Comparison of ENCODE assay signal across 20 cellular contexts in the genomic region with DNA sequence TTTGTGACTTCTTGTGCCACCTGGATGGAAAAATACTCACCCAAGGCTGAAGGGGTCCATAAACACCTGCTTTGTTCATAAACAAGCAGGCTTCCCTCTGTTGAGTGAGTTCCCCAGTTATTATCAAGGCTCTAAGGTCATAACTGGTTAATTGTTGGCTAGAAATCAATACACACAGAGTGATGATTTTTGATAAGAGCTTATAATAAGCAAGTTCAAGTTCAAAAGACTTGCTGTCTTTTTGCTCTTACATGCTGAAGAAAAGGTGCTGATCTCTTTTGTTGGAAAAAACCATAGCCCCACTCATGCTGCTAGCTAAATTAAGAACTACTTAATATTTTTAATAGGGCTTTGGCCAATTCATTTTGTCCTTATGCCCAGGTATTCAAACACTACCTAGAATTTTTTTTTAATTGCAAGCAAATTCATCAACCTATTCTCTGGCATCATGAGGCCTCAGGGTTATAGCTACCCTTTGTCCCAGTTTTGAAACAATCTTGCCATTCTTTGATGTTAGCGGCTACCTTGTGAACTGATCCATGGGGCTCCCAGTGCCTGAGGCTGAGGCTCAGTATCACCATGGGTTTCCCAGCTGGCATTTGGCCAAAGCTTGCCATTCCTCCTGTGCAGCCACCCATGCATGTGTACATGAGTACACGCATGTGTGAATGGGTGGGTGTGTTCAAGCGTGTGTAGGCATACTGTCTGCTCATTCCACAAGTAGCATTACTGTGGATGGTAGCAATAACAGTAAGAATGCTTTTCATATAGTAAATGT.
DNase-seq lines count a peak whose midpoint lies in the region; ATAC-seq, FAIRE-seq and TF ChIP-seq lines count a peak whose summit lies in the region.
"Had no signal": no experiment of that assay in that cellular context is flagged by ENCODE, and none has a peak within 500 bp of the region (broad histone marks: within the 10 kb centered on the region; RNA-seq: fewer than 3 reads in every experiment).

No MANE protein-coding gene starts in this region.

- ATAC-seq in HG02642 (IDR thresholded peaks at IDR 0.05; ENCODE audit: poor library complexity, unreplicated experiment) (no peak), natural killer cell (no peak)
- ATAC-seq: activated CD4-positive, CD25-positive, alpha-beta regulatory T cell treated with anti-CD3 and anti-CD28 coated beads, Interleukin-2, amount 50 U/mL, for 24 hours; activated T-cell treated with anti-CD3 and anti-CD28 coated beads, Interleukin-2, amount 50 U/mL, for 72 hours; stimulated activated naive CD8-positive, alpha-beta T cell treated with anti-CD3 and anti-CD28 coated beads, Interleukin-15, amount 100 ng/mL, for 72 hours had no signal

- no peak overlapping the region for H3K4me3 Mint-ChIP-seq in natural killer cell
- H3K4me3 Mint-ChIP-seq: activated naive CD4-positive, alpha-beta T cell treated with anti-CD3 and anti-CD28 coated beads, Interleukin-2, amount 10 ng/mL, durations not matched to agents 7 days and 5 days; activated T-cell treated with anti-CD3 and anti-CD28 coated beads, Interleukin-2, amount 50 U/mL, for 72 hours; stimulated activated naive CD8-positive, alpha-beta T cell treated with anti-CD3 and anti-CD28 coated beads, Interleukin-15, amount 100 ng/mL, for 72 hours had no signal

- peak; percentile 52 for DNase-seq in NCI-H1105 treated with DMSO at 0.1 percent for 48 hours (lab: John Stamatoyannopoulos, UW)
- DNase-seq in NCI-H1105 (lab: John Stamatoyannopoulos, UW) = no peak
- DNase-seq in SW480 (ENCODE audit: low spot score) = peak; percentile 45
- peak; percentile 90 for DNase-seq in kidney
- DNase-seq in renal cortical epithelial cell (ENCODE audit: low read depth) = peak; percentile 100
- DNase-seq in activated CD8-positive, alpha-beta memory T cell treated with anti-CD3 and anti-CD28 coated beads, Interleukin-2, amount 50 U/mL, for 4 hours = no peak
- no peak for DNase-seq in natural killer cell
- DNase-seq: activated naive CD4-positive, alpha-beta T cell treated with anti-CD3 and anti-CD28 coated beads, Interleukin-2, amount 10 ng/mL, durations not matched to agents 7 days and 5 days; activated T-cell treated with anti-CD3 and anti-CD28 coated beads, Interleukin-2, amount 50 U/mL, for 72 hours; DMS79 treated with DMSO at 0.1 percent for 48 hours; NCI-H1436; nucleus accumbens; stimulated activated CD4-positive, alpha-beta T cell treated with anti-CD3 and anti-CD28 coated beads, Interleukin-12 subunit alpha, Interleukin-12 subunit beta, amount 100 ng/mL, for 4 hours; stimulated activated naive CD8-positive, alpha-beta T cell treated with anti-CD3 and anti-CD28 coated beads, Interleukin-15, amount 100 ng/mL, for 72 hours; T-helper 9 cell had no signal

- FAIRE-seq in kidney (lab: Jason Lieb, UNC) = no peak
- FAIRE-seq: endometrium had no signal

- H3K36me3 Mint-ChIP-seq in natural killer cell = no peaks in the 10 kb centered on the region

- H3K4me1 Mint-ChIP-seq in natural killer cell = peaks cover 10 to 12% of the 10 kb centered on the region in 2 donors

- H3K9me3 ChIP-seq in kidney (ENCODE audit: control insufficient read depth in 1 of 2, low read length in 2 of 2) = no peaks in the 10 kb centered on the region
- H3K9me3 ChIP-seq: transverse colon had no signal

- H3K27me3 Mint-ChIP-seq in natural killer cell (ENCODE audit: low read depth in 2 of 2) = peaks cover 0 to 2% of the 10 kb centered on the region in 2 donors
- H3K27me3 Mint-ChIP-seq: activated naive CD4-positive, alpha-beta T cell treated with anti-CD3 and anti-CD28 coated beads, Interleukin-2, amount 10 ng/mL, durations not matched to agents 7 days and 5 days; stimulated activated naive CD8-positive, alpha-beta T cell treated with anti-CD3 and anti-CD28 coated beads, Interleukin-15, amount 100 ng/mL, for 72 hours had no signal

- H3K9ac ChIP-seq in kidney (ENCODE audit: low read length in 2 of 2) = no peak overlapping the region

- H3K27ac Mint-ChIP-seq in natural killer cell = no peak overlapping the region
- H3K27ac Mint-ChIP-seq: activated naive CD4-positive, alpha-beta T cell treated with anti-CD3 and anti-CD28 coated beads, Interleukin-2, amount 10 ng/mL, durations not matched to agents 7 days and 5 days; activated T-cell treated with anti-CD3 and anti-CD28 coated beads, Interleukin-2, amount 50 U/mL, for 72 hours; stimulated activated naive CD8-positive, alpha-beta T cell treated with anti-CD3 and anti-CD28 coated beads, Interleukin-15, amount 100 ng/mL, for 72 hours had no signal

- H3K9me3 Mint-ChIP-seq in natural killer cell = no peaks in the 10 kb centered on the region
- H3K9me3 Mint-ChIP-seq: activated T-cell treated with anti-CD3 and anti-CD28 coated beads, Interleukin-2, amount 50 U/mL, for 72 hours; stimulated activated naive CD8-positive, alpha-beta T cell treated with anti-CD3 and anti-CD28 coated beads, Interleukin-15, amount 100 ng/mL, for 72 hours had no signal

- intact Hi-C loops in kidney (cut with DNase I) (no loop called here), natural killer cell (cut with micrococcal nuclease) (no loop called here)

- peaks cover 3 to 15% of the 10 kb centered on the region in 2 donors for H3K4me1 ChIP-seq in kidney (ENCODE audit: control insufficient read depth in 1 of 2, insufficient read depth in 1 of 2, low read depth in 1 of 2, low read length in 2 of 2)

- no peak for TF ChIP-seq CTCF in kidney (IDR thresholded peaks at IDR 0.05; ENCODE audit: borderline replicate concordance, extremely low read depth, insufficient read depth)
- no peak for TF ChIP-seq CTCF in natural killer cell (IDR thresholded peaks at IDR 0.05)

- peak overlapping the region in 1 of 2 donors; percentile 3 for H3K4me3 ChIP-seq in kidney (ENCODE audit: low read length in 2 of 2)
- H3K4me3 ChIP-seq: transverse colon had no signal

- H3K27ac ChIP-seq in kidney (ENCODE audit: low read depth in 2 of 2, low read length in 2 of 2) = no peak overlapping the region
- H3K27ac ChIP-seq: 22Rv1, transverse colon had no signal

- no peaks in the 10 kb centered on the region for H3K36me3 ChIP-seq in kidney (ENCODE audit: control insufficient read depth in 1 of 2, insufficient read depth in 2 of 2, low read length in 2 of 2)
- H3K36me3 ChIP-seq: transverse colon had no signal

Comparison
In these comparisons a context has a peak if more than half of its experiments do, and no peak if none do; other contexts are left out.
1. DNase-seq: peak in NCI-H1105 treated with DMSO at 0.1 percent for 48 hours (single experiment), SW480 (single experiment), kidney (single experiment) and renal cortical epithelial cell (single experiment); none in NCI-H1105 (single experiment), activated CD8-positive, alpha-beta memory T cell treated with anti-CD3 and anti-CD28 coated beads, Interleukin-2, amount 50 U/mL, for 4 hours (single experiment) and natural killer cell (single experiment).